ENCODE assay signal across 27 cellular contexts in genomic region chr5:118616281-118616680, GRCh38.
DNase-seq lines count a peak whose midpoint lies in the region; ATAC-seq, FAIRE-seq and TF ChIP-seq lines count a peak whose summit lies in the region.
"Had no signal": no experiment of that assay in that cellular context is flagged by ENCODE, and none has a peak within 500 bp of the region (broad histone marks: within the 10 kb centered on the region; RNA-seq: fewer than 3 reads in every experiment).

No MANE protein-coding gene starts in this region.

- intact Hi-C loops in HepG2 (cut with micrococcal nuclease; ENCODE audit: unreplicated experiment): loop anchor here (10.0 kb wide), 1 partner anchor 179 kb away; no protein-coding TSS in a partner anchor

- H3F3A ChIP-seq in smooth muscle cell (ENCODE audit: low read depth): no peaks in the 10 kb centered on the region

- no peak for TF ChIP-seq CTCF in chondrocyte (IDR thresholded peaks at IDR 0.05)
- no peak for TF ChIP-seq CTCF in HepG2 (CRISPR knock-in tag; IDR thresholded peaks at IDR 0.05)
- TF ChIP-seq CTCF in smooth muscle cell (IDR thresholded peaks at IDR 0.05; ENCODE audit: borderline replicate concordance, insufficient read depth, poor library complexity, severe bottlenecking): no peak

- peaks cover 4% of the 10 kb centered on the region for H3K4me1 Mint-ChIP-seq in chondrocyte (ENCODE audit: low read depth)
- H3K4me1 Mint-ChIP-seq: naive thymus-derived CD8-positive, alpha-beta T cell had no signal

- no peaks in the 10 kb centered on the region for H3K9me3 Mint-ChIP-seq in chondrocyte (ENCODE audit: low read depth)
- H3K9me3 Mint-ChIP-seq: activated T-cell treated with anti-CD3 and anti-CD28 coated beads, Interleukin-2, amount 50 U/mL, for 72 hours; CD4-positive, alpha-beta T cell had no signal

- H3K36me3 ChIP-seq in HepG2 (replicated peaks in 1 of 2; ENCODE audit: control insufficient read depth in 1 of 2, insufficient read depth in 2 of 2, low read length in 2 of 2) (no peaks in the 10 kb centered on the region), smooth muscle cell (ENCODE audit: low read depth) (no peaks in the 10 kb centered on the region)
- H3K36me3 ChIP-seq: pancreas, sigmoid colon, thyroid gland had no signal

- WGBS in HepG2 (ENCODE audit: low lambda C conversion rate): 31% methylated on average over 2 of the region's 2 CpGs
- WGBS in smooth muscle cell (ENCODE audit: low lambda C conversion rate): 82% methylated on average over 2 of the region's 2 CpGs

- BruUV-seq in HepG2 (replicated peaks; lab: Mats Ljungman, UMichigan): no TSS peak

- FAIRE-seq in HepG2 (lab: Jason Lieb, UNC): no peak
- FAIRE-seq: GM12892, pancreas had no signal

- no peaks in the 10 kb centered on the region for H3K27me3 ChIP-seq in HepG2 (ENCODE audit: control insufficient read depth in 1 of 2, insufficient read depth in 2 of 2, low read length in 2 of 2)
- H3K27me3 ChIP-seq in smooth muscle cell (ENCODE audit: low read depth): no peaks in the 10 kb centered on the region
- H3K27me3 ChIP-seq: pancreas, sigmoid colon, thyroid gland had no signal

- no peak for TF ChIP-seq EP300 in HepG2 (IDR thresholded peaks at IDR 0.05; ENCODE audit: low read depth in 2 of 2, low read length in 2 of 2)
- no peak for TF ChIP-seq EP300 in HepG2 (CRISPR knock-in tag; IDR thresholded peaks at IDR 0.05; ENCODE audit: borderline replicate concordance)

- no peak overlapping the region for H2AFZ ChIP-seq in HepG2 (ENCODE audit: low read length)
- H2AFZ ChIP-seq in smooth muscle cell (ENCODE audit: low read depth): no peak overlapping the region

- no peak overlapping the region for H3K27ac Mint-ChIP-seq in chondrocyte (ENCODE audit: unreplicated experiment)
- H3K27ac Mint-ChIP-seq: activated naive CD8-positive, alpha-beta T cell; activated T-cell treated with anti-CD3 and anti-CD28 coated beads, Interleukin-2, amount 50 U/mL, for 72 hours; CD4-positive, alpha-beta T cell; effector memory CD8-positive, alpha-beta T cell; naive thymus-derived CD8-positive, alpha-beta T cell had no signal

- no peak overlapping the region for H3K4me3 Mint-ChIP-seq in chondrocyte (ENCODE audit: unreplicated experiment)
- H3K4me3 Mint-ChIP-seq: activated naive CD8-positive, alpha-beta T cell; activated T-cell treated with anti-CD3 and anti-CD28 coated beads, Interleukin-2, amount 50 U/mL, for 72 hours; CD4-positive, alpha-beta T cell; effector memory CD8-positive, alpha-beta T cell; naive thymus-derived CD8-positive, alpha-beta T cell had no signal

- peak; percentile 88 for ATAC-seq in GM18867 (IDR thresholded peaks at IDR 0.05; ENCODE audit: unreplicated experiment)
- ATAC-seq in GM21526 (IDR thresholded peaks at IDR 0.05; ENCODE audit: low FRiP score, unreplicated experiment): peak; percentile 61
- ATAC-seq in HG02885 (IDR thresholded peaks at IDR 0.05; ENCODE audit: poor library complexity, unreplicated experiment): peak; percentile 57
- ATAC-seq in HG03378 (IDR thresholded peaks at IDR 0.05; ENCODE audit: unreplicated experiment): peak; percentile 60
- no peak for ATAC-seq in HepG2
- ATAC-seq: activated CD4-positive, CD25-positive, alpha-beta regulatory T cell treated with anti-CD3 and anti-CD28 coated beads, Interleukin-2, amount 50 U/mL, for 24 hours; activated T-cell treated with anti-CD3 and anti-CD28 coated beads, Interleukin-2, amount 50 U/mL, for 72 hours; effector memory CD8-positive, alpha-beta T cell; left cardiac atrium; naive thymus-derived CD8-positive, alpha-beta T cell; pancreas had no signal

- no peaks in the 10 kb centered on the region for H3K9me3 ChIP-seq in HepG2 (ENCODE audit: low read length)
- no peaks in the 10 kb centered on the region for H3K9me3 ChIP-seq in smooth muscle cell (replicated peaks; ENCODE audit: low read depth)
- H3K9me3 ChIP-seq: pancreas, sigmoid colon, thyroid gland had no signal

- POLR2A ChIA-PET in HepG2 (lab: Yijun Ruan, JAX): no interaction called here

- H3K36me3 Mint-ChIP-seq in chondrocyte (ENCODE audit: low read depth): no peaks in the 10 kb centered on the region
- H3K36me3 Mint-ChIP-seq: activated naive CD8-positive, alpha-beta T cell; naive thymus-derived CD8-positive, alpha-beta T cell had no signal

- H3K4me2 ChIP-seq in HepG2 (ENCODE audit: low read depth, low read length): no peak overlapping the region
- no peak overlapping the region for H3K4me2 ChIP-seq in smooth muscle cell

- in situ Hi-C loops in HepG2 (cut with HindIII; ENCODE audit: extremely low pct_ligation_motif_present, low pct_unique_long_range_greater_than_20kb): loop anchor here (25.0 kb wide), 1 partner anchor 1029 kb away; no protein-coding TSS in a partner anchor

- no peak overlapping the region for H3K9ac ChIP-seq in HepG2 (ENCODE audit: insufficient read depth, low read depth, low read length)
- H3K9ac ChIP-seq in smooth muscle cell (ENCODE audit: low read depth): no peak overlapping the region

- no peaks in the 10 kb centered on the region for H4K20me1 ChIP-seq in HepG2 (ENCODE audit: insufficient read depth, low read length)
- H4K20me1 ChIP-seq in smooth muscle cell (ENCODE audit: low read depth): no peaks in the 10 kb centered on the region

- DNase-seq in chondrocyte (ENCODE audit: low spot score): no peak
- DNase-seq in HepG2 (ENCODE audit: low spot score): no peak
- DNase-seq in smooth muscle cell (lab: John Stamatoyannopoulos, UW; ENCODE audit: unreplicated experiment): no peak
- DNase-seq in NCI-H2171 (lab: John Stamatoyannopoulos, UW): no peak
- DNase-seq: activated T-cell treated with anti-CD3 and anti-CD28 coated beads, Interleukin-2, amount 50 U/mL, for 72 hours; CD4-positive, alpha-beta T cell; DMS53; effector memory CD8-positive, alpha-beta T cell; GOT3; KBM-7; left cardiac atrium; mesendoderm; naive thymus-derived CD8-positive, alpha-beta T cell; NCI-H2029 treated with DMSO at 0.1 percent for 48 hours; NCI-H524; pancreas; sigmoid colon; stimulated activated naive CD4-positive, alpha-beta T cell; T1000; thyroid gland had no signal

- CTCF ChIA-PET in HepG2 (lab: Yijun Ruan, JAX; ENCODE audit: low intra/inter-chr PET ratio, low total read pairs): no interaction called here

- no peak overlapping the region for H3K4me3 ChIP-seq in HepG2 (replicated peaks in 1 of 3; ENCODE audit: insufficient read depth in 1 of 3, low read depth in 2 of 3, low read length in 3 of 3)
- H3K4me3 ChIP-seq in smooth muscle cell: no peak overlapping the region
- H3K4me3 ChIP-seq: pancreas, sigmoid colon, thyroid gland had no signal

- H3K27ac ChIP-seq in HepG2 (ENCODE audit: extremely low read length, insufficient read depth, low read length) (no peak overlapping the region), smooth muscle cell (ENCODE audit: low read depth) (no peak overlapping the region)
- H3K27ac ChIP-seq: pancreas, sigmoid colon, thyroid gland had no signal

- no peaks in the 10 kb centered on the region for H3K79me2 ChIP-seq in HepG2 (ENCODE audit: insufficient read depth, low read length)
- H3K79me2 ChIP-seq in smooth muscle cell (ENCODE audit: low read depth): no peaks in the 10 kb centered on the region

- no peaks in the 10 kb centered on the region for H3K4me1 ChIP-seq in HepG2 (ENCODE audit: insufficient read depth, low read length)
- no peaks in the 10 kb centered on the region for H3K4me1 ChIP-seq in smooth muscle cell (ENCODE audit: low read depth)
- H3K4me1 ChIP-seq: pancreas, sigmoid colon had no signal

- no peak for TF ChIP-seq RAD21 in HepG2 (CRISPR knock-in tag; IDR thresholded peaks at IDR 0.05)

- H3K27me3 Mint-ChIP-seq in chondrocyte (ENCODE audit: low read depth): no peaks in the 10 kb centered on the region
- H3K27me3 Mint-ChIP-seq: activated naive CD8-positive, alpha-beta T cell; CD4-positive, alpha-beta T cell; effector memory CD8-positive, alpha-beta T cell had no signal

- TF ChIP-seq POLR2A in HepG2 (IDR thresholded peaks at IDR 0.05; ENCODE audit: insufficient read depth in 1 of 2, low read depth in 2 of 2, low read length in 2 of 2): no peak

TF ChIP-seq in HepG2, 621 proteins besides CTCF, POLR2A, EP300 and RAD21 (continues in another document):
- TF ChIP-seq DZIP1 (CRISPR knock-in tag; IDR thresholded peaks at IDR 0.05) (no peak), E2F2 (CRISPR knock-in tag; IDR thresholded peaks at IDR 0.05; ENCODE audit: borderline replicate concordance) (no peak), SIN3B (IDR thresholded peaks at IDR 0.05; ENCODE audit: low read length) (no peak), ZNF629 (CRISPR knock-in tag; conservative IDR thresholded peaks at IDR 0.05) (no peak)
